Comparison of ENCODE assay signal across 22 cellular contexts in genomic region chr1:101158424-101158823, GRCh38.
"Had no signal": no experiment of that assay in that cellular context is flagged by ENCODE, and none has a peak within 500 bp of the region (broad histone marks: within the 10 kb centered on the region; RNA-seq: fewer than 3 reads in every experiment).

No MANE protein-coding gene starts in this region.

- H3K27me3 ChIP-seq: breast epithelium, transverse colon had no signal

- H3K36me3 ChIP-seq: breast epithelium, prostate gland, transverse colon had no signal

- H3K9me3 ChIP-seq: breast epithelium, prostate gland had no signal

- ATAC-seq: activated T-cell treated with anti-CD3 and anti-CD28 coated beads, Interleukin-2, amount 50 U/mL, for 4 hours; effector memory CD8-positive, alpha-beta T cell; esophagus mucosa; left lobe of liver; naive thymus-derived CD8-positive, alpha-beta T cell; stimulated activated naive B cell treated with anti-CD40 and anti-IgM and Interleukin-4, amounts not matched to agents 10 μg/mL and 1 μg/mL and 100 μg/mL, for 72 hours had no signal

- DNase-seq: activated CD4-positive, alpha-beta T cell treated with anti-CD3 and anti-CD28 coated beads for 4 hours; activated CD4-positive, alpha-beta T cell treated with anti-CD3 and anti-CD28 coated beads, Interleukin-2, amount 50 U/mL, for 48 hours; activated CD4-positive, CD25-positive, alpha-beta regulatory T cell; activated CD8-positive, alpha-beta memory T cell treated with anti-CD3 and anti-CD28 coated beads, Interleukin-2, amount 50 U/mL, for 48 hours; activated naive CD4-positive, alpha-beta T cell; activated naive CD8-positive, alpha-beta T cell treated with anti-CD3 and anti-CD28 coated beads for 36 hours; activated T-cell treated with anti-CD3 and anti-CD28 coated beads, Interleukin-2, amount 50 U/mL, for 4 hours; amniotic stem cell; effector memory CD8-positive, alpha-beta T cell; foreskin melanocyte; naive thymus-derived CD8-positive, alpha-beta T cell; stimulated activated CD4-positive, alpha-beta T cell treated with anti-CD3 and anti-CD28 coated beads, Interleukin-2, amount 100 ng/mL, for 48 hours; stimulated activated CD8-positive, alpha-beta memory T cell treated with anti-CD3 and anti-CD28 coated beads, Interleukin-4, amount 100 ng/mL, for 48 hours; stimulated activated naive B cell treated with anti-CD40 and anti-IgM and Interleukin-4, amounts not matched to agents 10 μg/mL and 1 μg/mL and 100 μg/mL, for 72 hours; transverse colon had no signal

- FAIRE-seq: colon, endothelial cell of umbilical vein, urothelium cell line had no signal

- H3K27ac ChIP-seq: breast epithelium, prostate gland, transverse colon had no signal

- H3K4me1 ChIP-seq: breast epithelium, prostate gland, transverse colon had no signal

- H3K4me3 ChIP-seq: breast epithelium, prostate gland, transverse colon had no signal
